ENCODE assay signal across 8 cellular contexts in the genomic region with DNA sequence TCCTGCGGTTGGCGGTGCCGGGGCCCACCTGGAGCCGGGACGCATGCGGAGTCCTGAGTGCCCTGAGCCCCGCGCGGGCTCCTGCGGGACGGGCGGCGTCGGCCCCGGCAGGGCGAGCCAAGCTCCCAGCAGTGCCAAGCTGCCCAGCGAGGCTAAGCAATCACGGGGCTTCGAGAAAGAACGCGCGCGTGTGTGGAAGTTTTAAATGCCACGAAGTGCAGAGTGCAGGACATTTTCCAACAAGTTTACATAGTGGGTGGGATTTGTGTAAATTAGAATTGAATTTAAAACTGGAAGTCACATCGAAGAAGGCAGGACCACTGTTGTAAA. TPM values are rescaled to one million over a fixed set of nuclear protein-coding genes. Genes with fewer than 3 reads are reported as not detected.
A peak's percentile ranks its signal among the peaks of the same experiment; 100 is the strongest.
DNase-seq lines count a peak whose midpoint lies in the region; ATAC-seq, FAIRE-seq and TF ChIP-seq lines count a peak whose summit lies in the region.

No MANE protein-coding gene starts in this region.

- H3K4me1 ChIP-seq in cardiac muscle cell (ENCODE audit: low read depth) (no peaks in the 10 kb centered on the region), prostate gland (replicated peaks) (no peaks in the 10 kb centered on the region)

- H3K4me3 ChIP-seq in GM08714 (ENCODE audit: low read length) = peak overlapping the region; percentile 91; the same call in 1 of the 2 replicates
- H3K4me3 ChIP-seq in WI38 (ENCODE audit: low read depth, low read length) = peak overlapping the region; percentile 62
- H3K4me3 ChIP-seq in cardiac muscle cell = peak overlapping the region; percentile 45
- H3K4me3 ChIP-seq in prostate gland = peak overlapping the region; percentile 47 to 60

- no peaks in the 10 kb centered on the region for H3K9me3 Mint-ChIP-seq in stimulated activated memory B cell treated with anti-CD40 and anti-IgM and Interleukin-4, amounts not matched to agents 10 μg/mL and 1 μg/mL and 100 μg/mL, for 72 hours

- no peaks in the 10 kb centered on the region for H3K36me3 Mint-ChIP-seq in stimulated activated memory B cell treated with anti-CD40 and anti-IgM and Interleukin-4, amounts not matched to agents 10 μg/mL and 1 μg/mL and 100 μg/mL, for 72 hours

- TF ChIP-seq CTCF in WI38 (IDR thresholded peaks at IDR 0.05; ENCODE audit: low read depth, low read length) (no peak), cardiac muscle cell (IDR thresholded peaks at IDR 0.05; ENCODE audit: low read depth, low read length) (no peak), prostate gland (IDR thresholded peaks at IDR 0.05) (no peak)

- no peak for FAIRE-seq in H54 (lab: Jason Lieb, UNC)

- H3K27ac ChIP-seq in cardiac muscle cell = no peak overlapping the region
- peak overlapping the region in 1 of 2 donors; percentile 67 for H3K27ac ChIP-seq in prostate gland

- H3K27me3 Mint-ChIP-seq in stimulated activated memory B cell treated with anti-CD40 and anti-IgM and Interleukin-4, amounts not matched to agents 10 μg/mL and 1 μg/mL and 100 μg/mL, for 72 hours = peaks cover 15% of the 10 kb centered on the region

- intact Hi-C loops in prostate gland (cut with DNase I) = loop anchor here (5.0 kb wide), 1 partner anchor 134 kb away; no protein-coding TSS in a partner anchor

- ATAC-seq in HG02870 (IDR thresholded peaks at IDR 0.05; ENCODE audit: unreplicated experiment) = no peak
- no peak for ATAC-seq in stimulated activated memory B cell treated with anti-CD40 and anti-IgM and Interleukin-4, amounts not matched to agents 10 μg/mL and 1 μg/mL and 100 μg/mL, for 72 hours

- DNase-seq in cardiac muscle cell (ENCODE audit: low read depth in 1 of 2, low spot score in 1 of 2) (no peak), prostate gland (ENCODE audit: low spot score) (no peak), H54 (ENCODE audit: insufficient read length, low spot score) (no peak), middle frontal gyrus (ENCODE audit: extremely low spot score, low spot score) (no peak)

- peaks cover 11% of the 10 kb centered on the region for H3K4me1 Mint-ChIP-seq in stimulated activated memory B cell treated with anti-CD40 and anti-IgM and Interleukin-4, amounts not matched to agents 10 μg/mL and 1 μg/mL and 100 μg/mL, for 72 hours

- no peak overlapping the region for H3K4me3 Mint-ChIP-seq in stimulated activated memory B cell treated with anti-CD40 and anti-IgM and Interleukin-4, amounts not matched to agents 10 μg/mL and 1 μg/mL and 100 μg/mL, for 72 hours

- no peak overlapping the region for H3K27ac Mint-ChIP-seq in stimulated activated memory B cell treated with anti-CD40 and anti-IgM and Interleukin-4, amounts not matched to agents 10 μg/mL and 1 μg/mL and 100 μg/mL, for 72 hours

- no peaks in the 10 kb centered on the region for H3K9me3 ChIP-seq in cardiac muscle cell (ENCODE audit: low read depth)
- H3K9me3 ChIP-seq in prostate gland = no peaks in the 10 kb centered on the region

- TF ChIP-seq POLR2A in prostate gland (IDR thresholded peaks at IDR 0.05) (no peak), H54 (IDR thresholded peaks at IDR 0.05; ENCODE audit: low read depth, low read length) (no peak)

- H3K27me3 ChIP-seq in cardiac muscle cell = peaks cover 48% of the 10 kb centered on the region
- no peaks in the 10 kb centered on the region for H3K27me3 ChIP-seq in prostate gland (replicated peaks; ENCODE audit: insufficient read depth)

- H3K36me3 ChIP-seq in cardiac muscle cell (no peaks in the 10 kb centered on the region), prostate gland (no peaks in the 10 kb centered on the region)

- WGBS in prostate gland = 12% methylated on average over 25 of the region's 25 CpGs

RNA-seq across cellular contexts. Expression of gene CPM, which starts 0.6 kb away (rescaled TPM):
- total RNA-seq in cardiac muscle cell (1.7 and 2.0 TPM in 2 replicates), prostate gland (10 to 100 TPM; 68.4 TPM)
- 1.5 and 2.2 TPM in 2 replicates for polyA plus RNA-seq in cardiac muscle cell

Comparison
In these comparisons a context has a peak if more than half of its experiments do, and no peak if none do; other contexts are left out.
1. RNA of gene CPM, which starts 0.6 kb away (total RNA-seq): 68.4 TPM in prostate gland; 1.7 to 2.0 TPM in cardiac muscle cell; every median in the first group is over 10 times any median in the second.
2. Peak in every context shown above with its lines, with median percentiles within 50 percentile points of each other: H3K4me3 ChIP-seq.